8 cellular contexts compared by ENCODE assay signal in the genomic region with DNA sequence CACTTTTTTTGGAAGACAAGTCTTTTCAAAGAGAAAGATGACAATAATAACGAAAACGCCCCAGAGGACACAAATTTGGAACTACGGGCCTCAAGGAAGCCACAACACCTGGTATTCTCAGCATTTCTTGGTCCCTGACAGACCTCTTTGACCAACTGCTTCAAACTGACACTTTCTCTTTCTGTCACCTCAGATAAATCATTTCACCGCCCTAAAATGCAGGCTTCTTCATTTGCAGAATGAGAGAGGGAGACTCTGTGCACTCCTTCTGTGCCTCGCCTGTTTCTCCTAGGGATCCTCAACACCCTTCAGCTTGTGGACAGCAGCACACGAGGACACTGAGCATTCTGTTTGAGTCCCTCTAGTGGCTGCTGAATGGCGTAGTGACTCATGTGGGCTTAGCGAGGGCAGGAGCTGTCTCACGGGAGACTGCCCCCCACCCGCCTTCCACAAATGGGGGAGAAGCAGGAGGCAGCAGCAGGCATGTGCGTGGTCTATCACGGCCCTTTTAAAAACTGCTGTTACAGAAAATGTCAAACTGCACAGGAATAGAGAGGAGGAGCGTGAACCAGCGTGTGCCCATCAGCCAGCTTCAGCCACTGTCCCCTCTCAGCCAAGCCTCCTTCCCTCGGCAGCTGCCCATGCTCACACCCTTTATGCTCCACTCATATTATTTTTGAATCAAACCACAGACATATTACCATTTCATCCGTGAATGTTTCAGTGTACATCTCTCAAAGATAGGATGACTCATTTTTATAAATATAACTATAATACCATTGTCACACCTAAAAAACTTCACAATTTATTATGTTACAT. TPM values are rescaled to one million over a fixed set of nuclear protein-coding genes. Genes with fewer than 3 reads are reported as not detected.
DNase-seq lines count a peak whose midpoint lies in the region; ATAC-seq and TF ChIP-seq lines count a peak whose summit lies in the region.

No MANE protein-coding gene starts in this region.

- H3K4me3 ChIP-seq in HFF-Myc (replicated peaks; ENCODE audit: low read depth, low read length) (no peak overlapping the region), MM.1S (ENCODE audit: low read length) (no peak overlapping the region)

- H3K27me3 Mint-ChIP-seq in effector memory CD8-positive, alpha-beta T cell = peaks cover 41 to 80% of the 10 kb centered on the region in 2 donors
- no peaks in the 10 kb centered on the region for H3K27me3 Mint-ChIP-seq in neural crest cell (ENCODE audit: low read depth)
- H3K27me3 Mint-ChIP-seq in activated T-helper 1 cell treated with anti-CD3 and anti-CD28 coated beads, Interleukin-12 subunit alpha, Interleukin-12 subunit beta, Interleukin-2, Interleukin-4 antibody, amounts not matched to agents 30 ng/mL and 10 ng/mL and 1 ng/mL, durations not matched to agents 14 hours and 24 hours and 36 hours (ENCODE audit: insufficient read depth) = peaks cover 2% of the 10 kb centered on the region

- H3K79me2 ChIP-seq in MM.1S (ENCODE audit: low read length) = no peaks in the 10 kb centered on the region

- peak; percentile 48 for ATAC-seq in effector memory CD8-positive, alpha-beta T cell (replicated peaks)

- peaks cover 58% of the 10 kb centered on the region for H3K4me1 ChIP-seq in MM.1S (ENCODE audit: low read length)

- no peak overlapping the region for H3K4me3 Mint-ChIP-seq in effector memory CD8-positive, alpha-beta T cell
- no peak overlapping the region for H3K4me3 Mint-ChIP-seq in neural crest cell
- no peak overlapping the region for H3K4me3 Mint-ChIP-seq in activated T-helper 1 cell treated with anti-CD3 and anti-CD28 coated beads, Interleukin-12 subunit alpha, Interleukin-12 subunit beta, Interleukin-2, Interleukin-4 antibody, amounts not matched to agents 30 ng/mL and 10 ng/mL and 1 ng/mL, durations not matched to agents 14 hours and 24 hours and 36 hours

- no peak overlapping the region for H3K27ac Mint-ChIP-seq in effector memory CD8-positive, alpha-beta T cell
- H3K27ac Mint-ChIP-seq in neural crest cell (ENCODE audit: unreplicated experiment) = no peak overlapping the region
- H3K27ac Mint-ChIP-seq in activated T-helper 1 cell treated with anti-CD3 and anti-CD28 coated beads, Interleukin-12 subunit alpha, Interleukin-12 subunit beta, Interleukin-2, Interleukin-4 antibody, amounts not matched to agents 30 ng/mL and 10 ng/mL and 1 ng/mL, durations not matched to agents 14 hours and 24 hours and 36 hours = no peak overlapping the region

- H3K36me3 Mint-ChIP-seq in effector memory CD8-positive, alpha-beta T cell (ENCODE audit: insufficient read depth) = no peaks in the 10 kb centered on the region
- H3K36me3 Mint-ChIP-seq in neural crest cell (ENCODE audit: low read depth) = peaks cover 9% of the 10 kb centered on the region
- peaks cover 2% of the 10 kb centered on the region for H3K36me3 Mint-ChIP-seq in activated T-helper 1 cell treated with anti-CD3 and anti-CD28 coated beads, Interleukin-12 subunit alpha, Interleukin-12 subunit beta, Interleukin-2, Interleukin-4 antibody, amounts not matched to agents 30 ng/mL and 10 ng/mL and 1 ng/mL, durations not matched to agents 14 hours and 24 hours and 36 hours (ENCODE audit: low read depth)

- no peak overlapping the region for H3K9ac ChIP-seq in MM.1S (ENCODE audit: low read length)

- peaks cover 8 to 9% of the 10 kb centered on the region in 2 donors for H3K4me1 Mint-ChIP-seq in effector memory CD8-positive, alpha-beta T cell (ENCODE audit: low read depth in 2 of 2)
- peaks cover 2% of the 10 kb centered on the region for H3K4me1 Mint-ChIP-seq in neural crest cell
- peaks cover 13% of the 10 kb centered on the region for H3K4me1 Mint-ChIP-seq in activated T-helper 1 cell treated with anti-CD3 and anti-CD28 coated beads, Interleukin-12 subunit alpha, Interleukin-12 subunit beta, Interleukin-2, Interleukin-4 antibody, amounts not matched to agents 30 ng/mL and 10 ng/mL and 1 ng/mL, durations not matched to agents 14 hours and 24 hours and 36 hours (ENCODE audit: low read depth)

- no peak overlapping the region for H2AFZ ChIP-seq in MM.1S (ENCODE audit: low read length)

- H4K20me1 ChIP-seq in MM.1S (ENCODE audit: insufficient read depth, low read length) = no peaks in the 10 kb centered on the region

- no peaks in the 10 kb centered on the region for H3K9me2 ChIP-seq in MM.1S (replicated peaks; ENCODE audit: insufficient read depth, low read length)

- no peaks in the 10 kb centered on the region for H3K27me3 ChIP-seq in MM.1S (replicated peaks; ENCODE audit: insufficient read depth, low read length)

- in situ Hi-C loops in ACHN (cut with HindIII; ENCODE audit: low pct_ligation_motif_present, low pct_unique_long_range_greater_than_20kb, low sequenced_read_pairs) (no loop called here), GM13976 (cut with MboI; ENCODE audit: low sequenced_read_pairs, unreplicated experiment) (no loop called here)

- no peaks in the 10 kb centered on the region for H3K36me3 ChIP-seq in MM.1S (replicated peaks; ENCODE audit: insufficient read depth, low read length)

- CTCF ChIA-PET in RWPE1 (lab: Yijun Ruan, JAX) = interaction anchor here (0.6 to 0.8 kb wide), 4 partner anchors 19 to 441 kb away, joined by 3 to 4 read pairs (median 3); no protein-coding TSS in a partner anchor

- DNase-seq in ACHN (peak; percentile 64), GM13976 (ENCODE audit: low spot score) (peak; percentile 73), HFF-Myc (ENCODE audit: extremely low read depth, low read depth) (peak; percentile 12), MM.1S (peak; percentile 85), neural crest cell (ENCODE audit: low read depth, low spot score) (no peak), RWPE1 (ENCODE audit: low spot score) (no peak)
- DNase-seq in effector memory CD8-positive, alpha-beta T cell = no peak
- DNase-seq in activated T-helper 1 cell treated with anti-CD3 and anti-CD28 coated beads, Interleukin-12 subunit alpha, Interleukin-12 subunit beta, Interleukin-2, Interleukin-4 antibody, amounts not matched to agents 30 ng/mL and 10 ng/mL and 1 ng/mL, durations not matched to agents 14 hours and 24 hours and 36 hours (ENCODE audit: low spot score) = no peak

- POLR2A ChIA-PET in RWPE1 (lab: Yijun Ruan, JAX; ENCODE audit: low non-redundant PET) = no interaction called here

- H3K4me2 ChIP-seq in MM.1S (ENCODE audit: low read depth, low read length) = peak overlapping the region; percentile 69

- intact Hi-C loops in activated T-helper 1 cell treated with anti-CD3 and anti-CD28 coated beads, Interleukin-12 subunit alpha, Interleukin-12 subunit beta, Interleukin-2, Interleukin-4 antibody, amounts not matched to agents 30 ng/mL and 10 ng/mL and 1 ng/mL, durations not matched to agents 14 hours and 24 hours and 36 hours (cut with micrococcal nuclease) = loop anchor here (5.0 kb wide), 1 partner anchor 41 kb away; the partner anchor contains the start of gene GSDME

- no peaks in the 10 kb centered on the region for H3K9me3 Mint-ChIP-seq in effector memory CD8-positive, alpha-beta T cell
- H3K9me3 Mint-ChIP-seq in neural crest cell = no peaks in the 10 kb centered on the region
- H3K9me3 Mint-ChIP-seq in activated T-helper 1 cell treated with anti-CD3 and anti-CD28 coated beads, Interleukin-12 subunit alpha, Interleukin-12 subunit beta, Interleukin-2, Interleukin-4 antibody, amounts not matched to agents 30 ng/mL and 10 ng/mL and 1 ng/mL, durations not matched to agents 14 hours and 24 hours and 36 hours = no peaks in the 10 kb centered on the region

- TF ChIP-seq CTCF in GM13976 (IDR thresholded peaks at IDR 0.05; ENCODE audit: borderline replicate concordance, control extremely low read depth, extremely low read depth, insufficient read depth, missing control alignments) (peak; percentile 52), HFF-Myc (IDR thresholded peaks at IDR 0.05; ENCODE audit: low read depth, low read length, missing control alignments) (peak; percentile 53), MM.1S (IDR thresholded peaks at IDR 0.05; ENCODE audit: low read length) (peak; percentile 46), neural crest cell (conservative IDR thresholded peaks at IDR 0.05) (peak; percentile 55), RWPE1 (conservative IDR thresholded peaks at IDR 0.05; ENCODE audit: low read depth) (no peak; the same call in 1 of the 2 replicates)

- H3F3A ChIP-seq in MM.1S (ENCODE audit: insufficient read depth, low read length) = peaks cover 28% of the 10 kb centered on the region

- H3K27ac ChIP-seq in MM.1S (ENCODE audit: low read length) (peak overlapping the region; percentile 32; the same call in 1 of the 2 replicates), RWPE1 (no peak overlapping the region)

- no peaks in the 10 kb centered on the region for H3K9me3 ChIP-seq in MM.1S (replicated peaks; ENCODE audit: insufficient read depth, low read length)

RNA-seq across cellular contexts. Expression of gene GSDME, which starts 41.4 kb away (rescaled TPM):
- total RNA-seq in neural crest cell = 18.9 and 21.9 TPM in 2 replicates
- total RNA-seq in activated T-helper 1 cell treated with anti-CD3 and anti-CD28 coated beads, Interleukin-12 subunit alpha, Interleukin-12 subunit beta, Interleukin-2, Interleukin-4 antibody, amounts not matched to agents 30 ng/mL and 10 ng/mL and 1 ng/mL, durations not matched to agents 14 hours and 24 hours and 36 hours = 10.6 and 11.0 TPM in 2 replicates

Comparison
In these comparisons a context has a peak if more than half of its experiments do, and no peak if none do; other contexts are left out.
1. DNase-seq: peak in ACHN (single experiment), GM13976 (single experiment), HFF-Myc (single experiment) and MM.1S (single experiment); none in effector memory CD8-positive, alpha-beta T cell (0 of 3), neural crest cell (single experiment), RWPE1 (single experiment) and activated T-helper 1 cell treated with anti-CD3 and anti-CD28 coated beads, Interleukin-12 subunit alpha, Interleukin-12 subunit beta, Interleukin-2, Interleukin-4 antibody, amounts not matched to agents 30 ng/mL and 10 ng/mL and 1 ng/mL, durations not matched to agents 14 hours and 24 hours and 36 hours (single experiment).